ENCODE assay signal across 30 cellular contexts in the genomic region with DNA sequence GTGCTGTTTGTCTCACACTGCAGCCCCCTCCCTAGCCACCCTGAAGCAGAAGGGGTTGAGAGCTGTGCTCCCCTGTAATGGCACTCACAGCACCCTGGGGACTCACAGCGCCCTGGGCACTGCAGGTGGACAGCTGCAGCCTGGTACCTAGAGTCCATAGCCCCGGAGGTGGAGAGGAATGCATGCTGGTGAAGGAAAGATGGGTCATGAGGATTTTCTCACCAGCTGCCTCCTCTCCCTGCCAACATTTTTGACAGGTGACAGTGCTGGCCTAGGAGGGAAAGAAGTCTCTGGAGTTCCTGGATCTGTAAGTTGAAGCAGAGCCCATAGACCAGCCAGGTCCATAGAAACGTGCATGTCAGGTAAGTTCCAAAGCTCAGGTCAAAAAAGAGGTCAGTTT.
"Had no signal": no experiment of that assay in that cellular context is flagged by ENCODE, and none has a peak within 500 bp of the region (broad histone marks: within the 10 kb centered on the region; RNA-seq: fewer than 3 reads in every experiment).

No MANE protein-coding gene starts in this region.

- DNase-seq: Karpas-422, KBM-7, MM.1S, NCI-H1092, NCI-H1105, NCI-H1417 treated with DMSO at 0.1 percent for 48 hours, NCI-H1436 treated with DMSO at 0.1 percent for 48 hours, NCI-H1694 treated with DMSO at 0.1 percent for 48 hours, NCI-H187 treated with DMSO at 0.1 percent for 48 hours, NCI-H2029, NCI-H2081, NCI-H2171 treated with DMSO at 0.1 percent for 48 hours, NCI-H2227 treated with DMSO at 0.1 percent for 48 hours, NCI-H345, NCI-H446, NCI-H510A treated with DMSO at 0.1 percent for 48 hours, NCI-H524 treated with DMSO at 0.1 percent for 48 hours, NCI-H526 treated with DMSO at 0.1 percent for 48 hours, NCI-H774, PC-9, SHP77, SIG-M5, SJCRH30, SW 1271 had no signal

- ATAC-seq: Panc1, Right ventricle myocardium inferior, SK-N-SH treated with all-trans-retinoic acid at 6 μM for 48 hours had no signal

- H2AFZ ChIP-seq: PC-9 had no signal

- H3K27me3 ChIP-seq: SJCRH30 had no signal

- H3K9me3 ChIP-seq: SJCRH30 had no signal

- H3K27ac ChIP-seq: KMS-11, PC-9, RWPE1, SJCRH30, SK-N-MC had no signal

- H3K4me3 ChIP-seq: PC-9, SJCRH30, SK-N-MC had no signal

- H3K9ac ChIP-seq: KMS-11 had no signal

- H3K4me1 ChIP-seq: SJCRH30 had no signal

- H3K36me3 ChIP-seq: SJCRH30 had no signal

- H3K4me2 ChIP-seq: KMS-11, PC-9 had no signal
